In the genomic region with DNA sequence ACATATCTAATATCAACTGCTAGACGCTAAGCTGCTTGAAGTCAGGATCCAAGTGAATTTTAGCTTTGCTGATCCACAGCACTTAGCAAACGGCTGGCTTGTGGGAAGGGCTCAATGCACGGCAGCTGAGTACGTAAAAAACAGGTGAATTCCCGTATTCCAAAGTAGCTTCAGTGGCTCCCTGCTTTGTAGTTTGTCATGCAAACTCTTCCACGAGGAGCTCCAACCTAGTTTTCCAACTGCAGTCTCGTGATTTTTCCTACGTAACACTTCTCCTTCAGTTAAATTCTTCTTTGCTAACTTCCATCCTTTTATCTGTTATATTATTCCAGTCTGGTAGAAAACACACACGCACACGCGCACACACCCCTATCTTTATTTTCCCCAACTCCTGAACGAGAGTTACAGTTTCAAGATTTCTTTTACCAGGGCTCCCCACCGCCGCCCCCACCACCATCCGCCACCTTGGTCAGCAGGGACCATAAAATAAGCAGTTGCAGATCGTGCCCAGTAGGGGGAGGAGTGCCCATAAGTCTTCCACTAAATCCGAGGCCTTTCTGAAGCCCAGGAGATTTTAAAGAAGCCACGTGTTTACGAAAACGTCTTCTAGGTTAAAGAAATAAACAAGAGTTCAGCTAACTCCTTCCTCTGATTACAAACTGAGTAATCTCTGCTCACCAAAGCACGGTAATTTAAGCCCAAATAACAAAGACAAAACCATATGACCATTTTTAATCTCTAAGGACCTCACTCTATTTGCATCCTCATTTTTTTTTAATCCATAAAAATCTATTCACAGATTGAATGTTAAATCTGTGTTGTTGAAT, we compare ENCODE assay signal across 9 cellular contexts. TPM values are rescaled to one million over a fixed set of nuclear protein-coding genes. Genes with fewer than 3 reads are reported as not detected.
DNase-seq lines count a peak whose midpoint lies in the region; ATAC-seq, FAIRE-seq and TF ChIP-seq lines count a peak whose summit lies in the region.
"Had no signal": no experiment of that assay in that cellular context is flagged by ENCODE, and none has a peak within 500 bp of the region (broad histone marks: within the 10 kb centered on the region; RNA-seq: fewer than 3 reads in every experiment).

No MANE protein-coding gene starts in this region.

- H3K27me3 ChIP-seq in heart right ventricle = no peaks in the 10 kb centered on the region

- peak; percentile 59 to 86 (median 80) for TF ChIP-seq CTCF in heart right ventricle (IDR thresholded peaks at IDR 0.05)

- peak overlapping the region in 5 of 10 donors; percentile 6 to 43 (median 8) for H3K27ac ChIP-seq in heart right ventricle

- whole genome bisulfite sequencing in heart right ventricle, 2 donors = 20 to 24% methylated on average over 21 of the region's 21 CpGs

- DNase-seq in DMS 273 treated with DMSO at 0.1 percent for 48 hours (lab: John Stamatoyannopoulos, UW) = peak; percentile 64
- peak; percentile 52 for DNase-seq in GM19239 (ENCODE audit: insufficient read length, low spot score)
- peak; percentile 70 for DNase-seq in NCI-H446 treated with DMSO at 0.1 percent for 48 hours (lab: John Stamatoyannopoulos, UW)
- peak in 1 of 2 donors; percentile 5 for DNase-seq in activated naive CD4-positive, alpha-beta T cell treated with anti-CD3 and anti-CD28 coated beads, Interleukin-2, amount 50 U/mL, for 72 hours (ENCODE audit: low spot score in 2 of 2)
- peak; percentile 23 to 65 for DNase-seq in heart right ventricle
- peak; percentile 75 for DNase-seq in pons (ENCODE audit: low spot score)
- no peak for DNase-seq in DMS79 treated with DMSO at 0.1 percent for 48 hours (lab: John Stamatoyannopoulos, UW)

- intact Hi-C loops in heart right ventricle (cut with DNase I) = loop anchor here (1.0 to 10.0 kb wide), 13 partner anchors 34 to 244 kb away; a partner anchor contains a TSS

- H3K9me3 ChIP-seq in heart right ventricle = peaks cover 0 to 11% (median 0%) of the 10 kb centered on the region in 11 donors

- FAIRE-seq in GM19239 (lab: Jason Lieb, UNC) = peak; percentile 96
- FAIRE-seq: endometrium had no signal

- peaks cover 0 to 24% (median 13%) of the 10 kb centered on the region in 9 donors for H3K4me1 ChIP-seq in heart right ventricle

- H3K36me3 ChIP-seq in heart right ventricle = no peaks in the 10 kb centered on the region

- H3K4me3 ChIP-seq in heart right ventricle = peak overlapping the region in 7 of 10 donors; percentile 4 to 44 (median 38)

- H3K27ac Mint-ChIP-seq in activated naive CD4-positive, alpha-beta T cell treated with anti-CD3 and anti-CD28 coated beads, Interleukin-2, amount 50 U/mL, for 72 hours = peak overlapping the region in 1 of 2 donors; percentile 40

- peaks cover 0 to 10% of the 10 kb centered on the region in 2 donors for H3K36me3 Mint-ChIP-seq in activated naive CD4-positive, alpha-beta T cell treated with anti-CD3 and anti-CD28 coated beads, Interleukin-2, amount 50 U/mL, for 72 hours

- H3K9me3 Mint-ChIP-seq in activated naive CD4-positive, alpha-beta T cell treated with anti-CD3 and anti-CD28 coated beads, Interleukin-2, amount 50 U/mL, for 72 hours = peaks cover 0 to 8% of the 10 kb centered on the region in 2 donors

- peak; percentile 74 for ATAC-seq in HG03175 (IDR thresholded peaks at IDR 0.05; ENCODE audit: unreplicated experiment)
- ATAC-seq in activated naive CD4-positive, alpha-beta T cell treated with anti-CD3 and anti-CD28 coated beads, Interleukin-2, amount 50 U/mL, for 72 hours = peak; percentile 45 to 60
- ATAC-seq in heart right ventricle = peak in 7 of 8 donors; percentile 77 to 93 (median 88)

RNA-seq across cellular contexts. Expression of a gene that starts 34.8 kb away (rescaled TPM):
- 10 to 100 TPM; 13.3 to 18.2 TPM for total RNA-seq in activated naive CD4-positive, alpha-beta T cell treated with anti-CD3 and anti-CD28 coated beads, Interleukin-2, amount 50 U/mL, for 72 hours
- total RNA-seq in heart right ventricle = 10 to 100 TPM; 47.2 to 71.4 (median 61.9) TPM
- polyA plus RNA-seq in heart right ventricle = 10 to 100 TPM; 26.2 to 85.2 TPM
